ENCODE assay signal across 35 cellular contexts in the genomic region with DNA sequence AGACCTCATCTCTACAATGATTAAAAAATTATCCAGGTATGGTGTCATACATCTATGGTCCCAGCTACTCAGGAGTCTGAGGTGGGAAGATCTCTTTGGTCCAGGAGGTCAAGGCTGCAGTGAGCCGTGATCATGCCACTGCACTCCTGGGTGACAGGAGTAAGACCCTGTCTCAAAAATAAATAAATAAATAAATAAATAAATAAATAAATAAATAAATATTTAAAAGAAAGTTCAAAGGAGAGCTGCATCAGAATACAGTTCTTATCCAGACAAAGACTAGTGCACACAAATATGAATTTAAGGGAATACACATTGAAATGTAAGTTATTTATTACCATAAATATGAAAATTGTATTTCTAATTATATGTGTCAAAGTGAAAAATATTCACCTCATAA.
"Had no signal": no experiment of that assay in that cellular context is flagged by ENCODE, and none has a peak within 500 bp of the region (broad histone marks: within the 10 kb centered on the region; RNA-seq: fewer than 3 reads in every experiment).

No MANE protein-coding gene starts in this region.

- H3K9me3 ChIP-seq: MG63 had no signal

- H3K36me3 ChIP-seq: MG63 had no signal

- DNase-seq: Kasumi-1, MG63, MM.1S, MV-4-11, NCI-H1048, NCI-H1092, NCI-H1092 treated with DMSO at 0.1 percent for 48 hours, NCI-H1105, NCI-H1105 treated with DMSO at 0.1 percent for 48 hours, NCI-H1417, NCI-H1417 treated with DMSO at 0.1 percent for 48 hours, NCI-H1436, NCI-H1436 treated with DMSO at 0.1 percent for 48 hours, NCI-H146, NCI-H1694, NCI-H1694 treated with DMSO at 0.1 percent for 48 hours, NCI-H187, NCI-H187 treated with DMSO at 0.1 percent for 48 hours, NCI-H1930, NCI-H2029, NCI-H2029 treated with DMSO at 0.1 percent for 48 hours, NCI-H2081, NCI-H2081 treated with DMSO at 0.1 percent for 48 hours, NCI-H2107, NCI-H2171, NCI-H2171 treated with DMSO at 0.1 percent for 48 hours, NCI-H2227 treated with DMSO at 0.1 percent for 48 hours, NCI-H226, NCI-H345, NCI-H446, NCI-H446 treated with DMSO at 0.1 percent for 48 hours, NCI-H510A, NCI-H510A treated with DMSO at 0.1 percent for 48 hours, NCI-H524, NCI-H524 treated with DMSO at 0.1 percent for 48 hours had no signal

- H3K4me3 ChIP-seq: MG63 had no signal

- H3K27me3 ChIP-seq: MG63 had no signal
